In genomic region chr4:76948441-76949292, GRCh38 we compare ENCODE assay signal across 9 cellular contexts. TPM values are rescaled to one million over a fixed set of nuclear protein-coding genes. Genes with fewer than 3 reads are reported as not detected.
DNase-seq lines count a peak whose midpoint lies in the region; ATAC-seq lines count a peak whose summit lies in the region.
"Had no signal": no experiment of that assay in that cellular context is flagged by ENCODE, and none has a peak within 500 bp of the region (broad histone marks: within the 10 kb centered on the region; RNA-seq: fewer than 3 reads in every experiment).

No MANE protein-coding gene starts in this region.

- H3K27me3 ChIP-seq in layer of hippocampus (ENCODE audit: control insufficient read depth, insufficient read depth, low read length): no peaks in the 10 kb centered on the region

- peak; percentile 56 for DNase-seq in NCI-H748 (lab: John Stamatoyannopoulos, UW; ENCODE audit: unreplicated experiment)
- DNase-seq in NCI-H748 treated with DMSO at 0.1 percent for 48 hours (lab: John Stamatoyannopoulos, UW): no peak
- peak; percentile 40 for DNase-seq in NCI-H2107 treated with DMSO at 0.1 percent for 48 hours (lab: John Stamatoyannopoulos, UW; ENCODE audit: unreplicated experiment)
- peak; percentile 22 to 23 for DNase-seq in activated CD4-positive, alpha-beta T cell treated with anti-CD3 and anti-CD28 coated beads for 24 hours (ENCODE audit: low read depth in 2 of 2)
- DNase-seq in cerebellum (ENCODE audit: low spot score): peak; percentile 65
- peak; percentile 19 for DNase-seq in stimulated activated CD4-positive, alpha-beta T cell treated with anti-CD3 and anti-CD28 coated beads, Interleukin-2, amount 100 ng/mL, for 48 hours
- DNase-seq: DND-41 had no signal

- H3K27ac ChIP-seq in layer of hippocampus (ENCODE audit: low read depth, low read length): peak overlapping the region; percentile 82

- ATAC-seq in HG02884 (IDR thresholded peaks at IDR 0.05; ENCODE audit: unreplicated experiment): peak; percentile 47

RNA-seq across cellular contexts. Expression of gene SEPTIN11, which starts 0.9 kb away (rescaled TPM):
- 185 TPM for total RNA-seq in cerebellum

RNA-seq across cellular contexts. Expression of gene SOWAHB, which starts 50.7 kb away (rescaled TPM):
- 2.5 TPM for total RNA-seq in cerebellum
